ENCODE assay signal across 8 cellular contexts in the genomic region with DNA sequence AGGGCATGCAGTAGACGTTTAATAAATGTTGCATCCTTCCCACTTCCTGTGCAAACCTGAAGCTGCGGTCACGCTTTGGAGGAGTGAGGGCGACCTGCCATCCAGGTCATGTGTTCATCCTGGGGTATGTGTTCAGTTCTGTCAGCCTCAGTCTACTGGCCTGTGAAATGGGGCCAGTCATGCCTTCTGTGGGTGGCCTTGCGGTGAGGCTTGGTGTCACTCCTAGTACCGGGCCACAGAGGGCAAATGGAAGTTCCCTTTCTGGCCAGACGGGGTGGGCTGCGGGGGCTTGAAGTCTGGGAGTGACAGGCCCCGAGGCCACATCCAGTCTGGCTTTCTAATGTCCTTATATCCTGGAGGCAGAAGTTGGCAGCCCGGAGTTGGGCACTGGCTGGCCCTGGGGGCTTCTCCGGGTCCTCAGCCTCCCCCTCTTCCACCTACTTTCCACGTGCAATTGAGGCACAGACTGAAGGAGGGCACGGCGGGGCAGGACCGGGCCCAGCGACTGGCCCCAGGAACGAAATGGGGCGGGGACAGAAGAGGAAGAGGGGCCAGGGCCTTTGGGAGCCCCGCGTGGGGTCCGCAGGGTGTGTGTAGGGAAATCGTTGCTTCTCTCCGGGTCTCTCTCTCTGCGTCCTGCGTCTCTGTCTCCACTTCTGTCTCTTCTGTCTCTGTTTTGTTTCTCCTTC. TPM values are rescaled to one million over a fixed set of nuclear protein-coding genes. Genes with fewer than 3 reads are reported as not detected.
A peak's percentile ranks its signal among the peaks of the same experiment; 100 is the strongest.
DNase-seq lines count a peak whose midpoint lies in the region; ATAC-seq lines count a peak whose summit lies in the region.

No MANE protein-coding gene starts in this region.

- H3K27ac Mint-ChIP-seq in activated CD8-positive, alpha-beta T cell treated with anti-CD3 and anti-CD28 coated beads, Interleukin-2, amount 10 ng/mL, durations not matched to agents 7 days and 5 days: peak overlapping the region; percentile 95

- H3K36me3 Mint-ChIP-seq in activated CD8-positive, alpha-beta T cell treated with anti-CD3 and anti-CD28 coated beads, Interleukin-2, amount 10 ng/mL, durations not matched to agents 7 days and 5 days (ENCODE audit: low read depth): peaks cover 37% of the 10 kb centered on the region

- peak overlapping the region; percentile 84 for H3K4me3 Mint-ChIP-seq in activated CD8-positive, alpha-beta T cell treated with anti-CD3 and anti-CD28 coated beads, Interleukin-2, amount 10 ng/mL, durations not matched to agents 7 days and 5 days

- intact Hi-C loops in left ventricle myocardium superior (cut with micrococcal nuclease): no loop called here

- DNase-seq in stimulated activated CD4-positive, alpha-beta T cell treated with anti-CD3 and anti-CD28 coated beads, Interleukin-15, amount 100 ng/mL, for 24 hours: peak; percentile 51
- DNase-seq in stimulated activated CD4-positive, alpha-beta T cell treated with anti-CD3 and anti-CD28 coated beads, Interleukin-2, amount 100 ng/mL, for 48 hours: no peak
- DNase-seq in activated CD8-positive, alpha-beta T cell treated with anti-CD3 and anti-CD28 coated beads, Interleukin-2, amount 10 ng/mL, durations not matched to agents 7 days and 5 days: peak; percentile 74
- DNase-seq in left ventricle myocardium superior (peak; percentile 51), SKM-1 treated with dmso at 0.1 percent for 144 hours (lab: John Stamatoyannopoulos, UW; ENCODE audit: unreplicated experiment) (no peak), NCI-H187 (lab: John Stamatoyannopoulos, UW) (no peak)

- peak overlapping the region; percentile 35 to 51 (median 46) for H3K4me3 ChIP-seq in skin epidermis

- peak overlapping the region in 20 of 21 experiments; percentile 7 to 85 (median 70) for H3K27ac ChIP-seq in skin epidermis

- POLR2A ChIA-PET in activated CD8-positive, alpha-beta T cell treated with anti-CD3 and anti-CD28 coated beads, Interleukin-2, amount 10 ng/mL, durations not matched to agents 7 days and 5 days (lab: Charles Lee): interaction anchor here (1.4 kb wide), 1 partner anchor 10 kb away, joined by 4 read pairs; no protein-coding TSS in a partner anchor

- CTCF ChIA-PET in activated CD8-positive, alpha-beta T cell treated with anti-CD3 and anti-CD28 coated beads, Interleukin-2, amount 10 ng/mL, durations not matched to agents 7 days and 5 days (lab: Charles Lee): interaction anchor here (1.2 to 27.0 kb wide), 2 partner anchors 22 to 43 kb away, joined by 5 to 1132 read pairs; partner anchors contain the start of genes CDC37 and PDE4A

- ATAC-seq in activated CD8-positive, alpha-beta T cell treated with anti-CD3 and anti-CD28 coated beads, Interleukin-2, amount 10 ng/mL, durations not matched to agents 7 days and 5 days: peak; percentile 16
- peak; percentile 1 for ATAC-seq in left ventricle myocardium superior
- ATAC-seq in HG03457 (IDR thresholded peaks at IDR 0.05; ENCODE audit: unreplicated experiment): no peak

- H3K27me3 Mint-ChIP-seq in activated CD8-positive, alpha-beta T cell treated with anti-CD3 and anti-CD28 coated beads, Interleukin-2, amount 10 ng/mL, durations not matched to agents 7 days and 5 days (ENCODE audit: low read depth): peaks cover 2% of the 10 kb centered on the region

- no peaks in the 10 kb centered on the region for H3K9me3 Mint-ChIP-seq in activated CD8-positive, alpha-beta T cell treated with anti-CD3 and anti-CD28 coated beads, Interleukin-2, amount 10 ng/mL, durations not matched to agents 7 days and 5 days (ENCODE audit: insufficient read depth)

- peaks cover 84% of the 10 kb centered on the region for H3K4me1 Mint-ChIP-seq in activated CD8-positive, alpha-beta T cell treated with anti-CD3 and anti-CD28 coated beads, Interleukin-2, amount 10 ng/mL, durations not matched to agents 7 days and 5 days (ENCODE audit: low read depth)

RNA-seq across cellular contexts. Expression of gene PDE4A, which starts 11.1 kb away (rescaled TPM):
- total RNA-seq in activated CD8-positive, alpha-beta T cell treated with anti-CD3 and anti-CD28 coated beads, Interleukin-2, amount 10 ng/mL, durations not matched to agents 7 days and 5 days: 10 to 100 TPM; 54.2 to 56.0 TPM
- 36.1 TPM for total RNA-seq in left ventricle myocardium superior

RNA-seq across cellular contexts. Expression of gene CDC37, which starts 28.1 kb away (rescaled TPM):
- 100 to 1,000 TPM; 264 to 288 TPM for total RNA-seq in activated CD8-positive, alpha-beta T cell treated with anti-CD3 and anti-CD28 coated beads, Interleukin-2, amount 10 ng/mL, durations not matched to agents 7 days and 5 days
- total RNA-seq in left ventricle myocardium superior: 157 TPM

RNA-seq across cellular contexts. Expression of gene TYK2, which starts 51.0 kb away (rescaled TPM):
- total RNA-seq in activated CD8-positive, alpha-beta T cell treated with anti-CD3 and anti-CD28 coated beads, Interleukin-2, amount 10 ng/mL, durations not matched to agents 7 days and 5 days: 100 to 1,000 TPM; 216 to 240 TPM
- 56.0 TPM for total RNA-seq in left ventricle myocardium superior

Comparison
In these comparisons a context has a peak if more than half of its experiments do, and no peak if none do; other contexts are left out.
1. DNase-seq: peak in stimulated activated CD4-positive, alpha-beta T cell treated with anti-CD3 and anti-CD28 coated beads, Interleukin-15, amount 100 ng/mL, for 24 hours (single experiment), activated CD8-positive, alpha-beta T cell treated with anti-CD3 and anti-CD28 coated beads, Interleukin-2, amount 10 ng/mL, durations not matched to agents 7 days and 5 days (single experiment) and left ventricle myocardium superior (single experiment); none in stimulated activated CD4-positive, alpha-beta T cell treated with anti-CD3 and anti-CD28 coated beads, Interleukin-2, amount 100 ng/mL, for 48 hours (0 of 2), SKM-1 treated with dmso at 0.1 percent for 144 hours (single experiment) and NCI-H187 (0 of 2).